In genomic region chr15:49734089-49734488, GRCh38 we compare ENCODE assay signal across 7 cellular contexts.
DNase-seq lines count a peak whose midpoint lies in the region; ATAC-seq and TF ChIP-seq lines count a peak whose summit lies in the region.
"Not testable (repeated sequence)": the region's sequence is repeated elsewhere in the genome, so short reads cannot be mapped to it uniquely, and the experiment has no call there.

No MANE protein-coding gene starts in this region.

- H3K27me3 ChIP-seq in colonic mucosa, thyroid gland: not testable (repeated sequence)

- not testable (repeated sequence) for TF ChIP-seq CTCF in colonic mucosa (IDR thresholded peaks at IDR 0.05); mucosa of descending colon (IDR thresholded peaks at IDR 0.05); thyroid gland (IDR thresholded peaks at IDR 0.05)

- H3K9ac ChIP-seq in colonic mucosa (ENCODE audit: low read depth in 2 of 2, low read length in 2 of 2): not testable (repeated sequence)

- 38 to 41% methylated on average over 1 of the region's 1 CpG for WGBS in thyroid gland, 2 donors

- H3K36me3 ChIP-seq in colonic mucosa; mucosa of descending colon (ENCODE audit: low read depth); thyroid gland: not testable (repeated sequence)

- H3K27ac ChIP-seq in colonic mucosa: not testable (repeated sequence)
- peak overlapping the region in 1 of 3 donors; percentile 37 for H3K27ac ChIP-seq in thyroid gland

- not testable (repeated sequence) for TF ChIP-seq POLR2A in thyroid gland (IDR thresholded peaks at IDR 0.05)

- intact Hi-C loops in colonic mucosa (cut with DNase I): loop anchor here (10.0 kb wide), 1 partner anchor 91 kb away; no protein-coding TSS in a partner anchor
- intact Hi-C loops in mucosa of descending colon (cut with DNase I, micrococcal nuclease); thyroid gland (cut with DNase I): not testable (repeated sequence)

- not testable (repeated sequence) for H3K4me1 ChIP-seq in colonic mucosa
- H3K4me1 ChIP-seq in mucosa of descending colon (ENCODE audit: low read depth): peaks cover 15% of the 10 kb centered on the region
- H3K4me1 ChIP-seq in thyroid gland: peaks cover 8 to 23% of the 10 kb centered on the region in 2 donors

- H3K4me3 ChIP-seq in colonic mucosa; mucosa of descending colon; thyroid gland (replicated peaks in 1 of 3): not testable (repeated sequence)

- DNase-seq in HT-29 (ENCODE audit: low spot score) (peak; percentile 33), NCI-H2171 treated with DMSO at 0.1 percent for 48 hours (lab: John Stamatoyannopoulos, UW) (peak; percentile 52), RPMI8226 (peak; percentile 23), colonic mucosa (peak; percentile 74), left lobe of liver (ENCODE audit: low spot score) (peak; percentile 64), mucosa of descending colon (peak in 2 of 3 donors; percentile 35 to 70), thyroid gland (peak; percentile 67 to 76)

- H3K9me3 ChIP-seq in colonic mucosa, mucosa of descending colon, thyroid gland: not testable (repeated sequence)

- ATAC-seq in left lobe of liver (peak; percentile 98), mucosa of descending colon (peak; percentile 76)

Comparison
In these comparisons a context has a peak if more than half of its experiments do, and no peak if none do; other contexts are left out.
1. DNase-seq: peak in every context shown above with its lines; median percentile 74 in colonic mucosa; 72 in thyroid gland; 64 in left lobe of liver; 52 in mucosa of descending colon; 52 in NCI-H2171 treated with DMSO at 0.1 percent for 48 hours; 33 in HT-29; 23 in RPMI8226.